In the genomic region with DNA sequence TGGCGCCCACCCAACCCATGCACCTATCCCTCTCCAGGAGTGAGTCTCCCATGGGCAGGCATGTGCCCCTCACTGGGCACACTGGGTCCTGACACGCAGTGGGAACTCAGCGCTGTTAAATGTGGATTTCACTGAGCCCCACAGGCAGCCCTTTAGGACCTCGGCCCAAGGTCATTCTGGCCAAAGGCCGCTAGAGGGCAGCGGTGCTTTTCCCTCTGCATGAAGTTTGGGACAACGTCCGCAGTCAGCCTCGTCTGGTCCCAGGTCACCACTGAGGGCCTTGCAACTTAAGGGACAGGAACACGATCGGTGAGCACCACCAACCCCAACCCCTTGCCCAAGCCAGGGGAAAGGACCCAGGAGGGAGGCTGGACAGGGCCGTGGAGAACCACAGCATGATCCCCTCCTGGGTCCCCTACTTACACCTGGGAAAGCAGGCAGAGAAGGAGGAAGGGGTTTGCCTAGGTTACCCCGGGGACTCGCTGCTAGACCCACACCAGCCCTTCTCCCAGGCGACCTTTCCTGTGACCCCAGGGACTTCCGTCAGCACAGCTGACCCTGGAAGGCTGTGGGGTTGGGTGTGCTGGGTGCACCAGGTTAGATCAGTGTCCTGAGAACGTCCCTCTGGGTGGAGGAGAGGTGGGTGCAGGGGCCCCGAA, we compare ENCODE assay signal across 8 cellular contexts. TPM values are rescaled to one million over a fixed set of nuclear protein-coding genes. Genes with fewer than 3 reads are reported as not detected.
DNase-seq lines count a peak whose midpoint lies in the region; ATAC-seq and TF ChIP-seq lines count a peak whose summit lies in the region.

No MANE protein-coding gene starts in this region.

- no peak overlapping the region for H3K4me3 ChIP-seq in epithelial cell of proximal tubule (ENCODE audit: low read depth, low read length)

- peak; percentile 90 for TF ChIP-seq CTCF in epithelial cell of proximal tubule (conservative IDR thresholded peaks at IDR 0.05; ENCODE audit: low read depth, low read length)
- peak; percentile 85 for TF ChIP-seq CTCF in mesothelial cell of epicardium (IDR thresholded peaks at IDR 0.05; ENCODE audit: unreplicated experiment)

- H3K27ac Mint-ChIP-seq in mesothelial cell of epicardium: no peak overlapping the region

- H3K9me3 Mint-ChIP-seq in mesothelial cell of epicardium: no peaks in the 10 kb centered on the region

- H3K27me3 Mint-ChIP-seq in mesothelial cell of epicardium (ENCODE audit: low read depth): peaks cover 51% of the 10 kb centered on the region

- peak; percentile 88 for DNase-seq in ELF-1 (ENCODE audit: low read depth, low spot score)
- DNase-seq in GOT3 (lab: John Stamatoyannopoulos, UW): peak; percentile 28
- peak; percentile 0 for DNase-seq in NCI-H146 treated with DMSO at 0.1 percent for 48 hours (lab: John Stamatoyannopoulos, UW; ENCODE audit: unreplicated experiment)
- DNase-seq in activated CD4-positive, CD25-positive, alpha-beta regulatory T cell treated with anti-CD3 and anti-CD28 coated beads, Interleukin-2, amount 50 U/mL, for 72 hours: peak; percentile 48
- DNase-seq in epithelial cell of proximal tubule (ENCODE audit: low read depth): no peak
- peak in 1 of 2 experiments; percentile 70 for DNase-seq in mesothelial cell of epicardium (ENCODE audit: low spot score in 2 of 2, unreplicated experiment in 2 of 2)
- DNase-seq in stimulated activated naive CD8-positive, alpha-beta T cell treated with anti-CD3 and anti-CD28 coated beads, Interleukin-15, Interleukin-2, amounts not matched to agents 100 U/mL and 50 U/mL, for 24 hours: peak; percentile 56
- DNase-seq in cortex of kidney (lab: John Stamatoyannopoulos, UW): no peak

- peak; percentile 41 for ATAC-seq in stimulated activated naive CD8-positive, alpha-beta T cell treated with anti-CD3 and anti-CD28 coated beads, Interleukin-15, Interleukin-2, amounts not matched to agents 100 U/mL and 50 U/mL, for 24 hours

- peaks cover 8% of the 10 kb centered on the region for H3K4me1 Mint-ChIP-seq in mesothelial cell of epicardium

- H3K4me3 Mint-ChIP-seq in mesothelial cell of epicardium: no peak overlapping the region

- no peaks in the 10 kb centered on the region for H3K36me3 Mint-ChIP-seq in mesothelial cell of epicardium

RNA-seq across cellular contexts. Expression of a gene that starts 24.0 kb away (rescaled TPM):
- total RNA-seq in epithelial cell of proximal tubule: 8.1 and 13.1 TPM in 2 replicates
- 13.9 to 18.0 TPM (median 16.9 TPM) in 3 replicates for total RNA-seq in mesothelial cell of epicardium

RNA-seq across cellular contexts. Expression of a gene that starts 56.0 kb away (rescaled TPM):
- total RNA-seq in epithelial cell of proximal tubule (3.7 and 4.2 TPM in 2 replicates), mesothelial cell of epicardium (0.69 to 0.96 TPM (median 0.81 TPM) in 3 replicates)

Comparison
In these comparisons a context has a peak if more than half of its experiments do, and no peak if none do; other contexts are left out.
1. DNase-seq: peak in ELF-1 (single experiment), GOT3 (single experiment), NCI-H146 treated with DMSO at 0.1 percent for 48 hours (single experiment), activated CD4-positive, CD25-positive, alpha-beta regulatory T cell treated with anti-CD3 and anti-CD28 coated beads, Interleukin-2, amount 50 U/mL, for 72 hours (single experiment) and stimulated activated naive CD8-positive, alpha-beta T cell treated with anti-CD3 and anti-CD28 coated beads, Interleukin-15, Interleukin-2, amounts not matched to agents 100 U/mL and 50 U/mL, for 24 hours (single experiment); none in epithelial cell of proximal tubule (single experiment) and cortex of kidney (single experiment).